ENCODE assay signal across 20 cellular contexts in genomic region chr11:20038364-20038893, GRCh38.
DNase-seq lines count a peak whose midpoint lies in the region; ATAC-seq, FAIRE-seq and TF ChIP-seq lines count a peak whose summit lies in the region.
"Had no signal": no experiment of that assay in that cellular context is flagged by ENCODE, and none has a peak within 500 bp of the region (broad histone marks: within the 10 kb centered on the region; RNA-seq: fewer than 3 reads in every experiment).

No MANE protein-coding gene starts in this region.

- 73% methylated on average over 6 of the region's 6 CpGs for WGBS in A549 (ENCODE audit: missing lambda C conversion rate)

- no peak for FAIRE-seq in A549 (lab: Jason Lieb, UNC)
- FAIRE-seq: D721Med had no signal

- H3K4me2 ChIP-seq in A549, result peak overlapping the region; percentile 75; the same call in 1 of the 3 replicates
- peak overlapping the region; percentile 31 for H3K4me2 ChIP-seq in parathyroid adenoma (ENCODE audit: low read length)
- H3K4me2 ChIP-seq: BLaER1, GM23338 had no signal

- no peaks in the 10 kb centered on the region for H3K27me3 ChIP-seq in parathyroid adenoma (ENCODE audit: control insufficient read depth, insufficient read depth, low read length)
- H3K27me3 ChIP-seq: BLaER1, MG63 had no signal

- no peak overlapping the region for H3K27ac Mint-ChIP-seq in T-helper 2 cell treated with Interferon-gamma antibody and Interleukin-4, amounts not matched to agents 5 μg/mL and 100 μg/mL, for 36 hours
- H3K27ac Mint-ChIP-seq: CD4-positive, CD25-positive, alpha-beta regulatory T cell had no signal

- H3K4me3 Mint-ChIP-seq in T-helper 2 cell treated with Interferon-gamma antibody and Interleukin-4, amounts not matched to agents 5 μg/mL and 100 μg/mL, for 36 hours, result no peak overlapping the region
- H3K4me3 Mint-ChIP-seq: CD4-positive, CD25-positive, alpha-beta regulatory T cell; GM23338; H9 had no signal

- no peak overlapping the region for H3K9ac ChIP-seq in parathyroid adenoma
- H3K9ac ChIP-seq: BLaER1 had no signal

- no peak for TF ChIP-seq RAD21 in A549 (conservative IDR thresholded peaks at IDR 0.05 in 1 of 2, IDR thresholded peaks at IDR 0.05 in 1 of 2)

- no peaks in the 10 kb centered on the region for H3K4me1 Mint-ChIP-seq in T-helper 2 cell treated with Interferon-gamma antibody and Interleukin-4, amounts not matched to agents 5 μg/mL and 100 μg/mL, for 36 hours (ENCODE audit: low read depth)
- H3K4me1 Mint-ChIP-seq: CD4-positive, CD25-positive, alpha-beta regulatory T cell had no signal

- H3K9me3 Mint-ChIP-seq in T-helper 2 cell treated with Interferon-gamma antibody and Interleukin-4, amounts not matched to agents 5 μg/mL and 100 μg/mL, for 36 hours, result no peaks in the 10 kb centered on the region
- H3K9me3 Mint-ChIP-seq: CD4-positive, CD25-positive, alpha-beta regulatory T cell; GM23338; H9 had no signal

- ATAC-seq in A549, result no peak

- H3K27me3 Mint-ChIP-seq in T-helper 2 cell treated with Interferon-gamma antibody and Interleukin-4, amounts not matched to agents 5 μg/mL and 100 μg/mL, for 36 hours (ENCODE audit: low read depth), result no peaks in the 10 kb centered on the region
- H3K27me3 Mint-ChIP-seq: CD4-positive, CD25-positive, alpha-beta regulatory T cell had no signal

- H3K27ac ChIP-seq in A549 (peak overlapping the region; percentile 85 to 93; a peak in 5 of 6 replicates), epithelial cell of prostate (peak overlapping the region; percentile 13), parathyroid adenoma (no peak overlapping the region)
- H3K27ac ChIP-seq: 22Rv1, BLaER1 had no signal

- no peak for TF ChIP-seq CTCF in A549 (IDR thresholded peaks at IDR 0.05)
- TF ChIP-seq CTCF in parathyroid adenoma (IDR thresholded peaks at IDR 0.05), result no peak

- no peaks in the 10 kb centered on the region for H3K36me3 ChIP-seq in parathyroid adenoma (ENCODE audit: control insufficient read depth, insufficient read depth, low read length)
- H3K36me3 ChIP-seq: BLaER1 had no signal

- no peak for TF ChIP-seq EP300 in A549 (IDR thresholded peaks at IDR 0.05)

- H3K36me3 Mint-ChIP-seq in T-helper 2 cell treated with Interferon-gamma antibody and Interleukin-4, amounts not matched to agents 5 μg/mL and 100 μg/mL, for 36 hours (ENCODE audit: low read depth), result no peaks in the 10 kb centered on the region
- H3K36me3 Mint-ChIP-seq: CD4-positive, CD25-positive, alpha-beta regulatory T cell had no signal

- DNase-seq in A549 (ENCODE audit: low read depth in 1 of 2, low spot score in 1 of 2) (no peak), epithelial cell of prostate (ENCODE audit: low read depth, low spot score) (no peak), left kidney (ENCODE audit: low read depth, low spot score) (peak; percentile 82), A172 (ENCODE audit: low spot score) (no peak), posterior vena cava (ENCODE audit: low spot score) (no peak)
- DNase-seq in T-helper 2 cell treated with Interferon-gamma antibody and Interleukin-4, amounts not matched to agents 5 μg/mL and 100 μg/mL, for 36 hours (ENCODE audit: low spot score), result no peak
- no peak for DNase-seq in activated CD8-positive, alpha-beta memory T cell treated with anti-CD3 and anti-CD28 coated beads for 24 hours
- DNase-seq: CD4-positive, CD25-positive, alpha-beta regulatory T cell; H9; KG1; MG63; NCI-H2227 treated with DMSO at 0.1 percent for 48 hours; NCI-H526 treated with DMSO at 0.1 percent for 48 hours; RPMI8226; SHP77 had no signal

- H3K4me1 ChIP-seq in A549 (peaks cover 79% of the 10 kb centered on the region), parathyroid adenoma (peaks cover 17% of the 10 kb centered on the region)

- POLR2A ChIA-PET in A549 (lab: Yijun Ruan, JAX), result no interaction called here

- H3K4me3 ChIP-seq in A549 (no peak overlapping the region), parathyroid adenoma (ENCODE audit: low read depth, low read length) (no peak overlapping the region)
- H3K4me3 ChIP-seq: BLaER1, GM23338, MG63 had no signal

- TF ChIP-seq POLR2A in A549 (IDR thresholded peaks at IDR 0.05; ENCODE audit: low read length), result no peak

- intact Hi-C loops in posterior vena cava (cut with DNase I), result no loop called here

- no peaks in the 10 kb centered on the region for H3K9me3 ChIP-seq in A549
- H3K9me3 ChIP-seq in parathyroid adenoma (ENCODE audit: control insufficient read depth, low read length), result no peaks in the 10 kb centered on the region
- H3K9me3 ChIP-seq: BLaER1, MG63 had no signal

- H2AFZ ChIP-seq in parathyroid adenoma, result no peak overlapping the region
- H2AFZ ChIP-seq: GM23338 had no signal

- CTCF ChIA-PET in A549 (lab: Yijun Ruan, JAX), result interaction anchor here (1.0 kb wide), 1 partner anchor 11 kb away, joined by 4 read pairs; no protein-coding TSS in a partner anchor

- H3K79me2 ChIP-seq in parathyroid adenoma, result no peaks in the 10 kb centered on the region

TF ChIP-seq in A549, 52 proteins besides CTCF, POLR2A, EP300 and RAD21:
- TF ChIP-seq MAFK (IDR thresholded peaks at IDR 0.05; ENCODE audit: partially characterized antibody) (peak; percentile 44), RNF2 (IDR thresholded peaks at IDR 0.05; ENCODE audit: borderline replicate concordance, low read depth) (no peak), POLR2AphosphoS2 (conservative IDR thresholded peaks at IDR 0.05; ENCODE audit: low read length) (no peak)
